Comparison of ENCODE assay signal across 12 cellular contexts in the genomic region with DNA sequence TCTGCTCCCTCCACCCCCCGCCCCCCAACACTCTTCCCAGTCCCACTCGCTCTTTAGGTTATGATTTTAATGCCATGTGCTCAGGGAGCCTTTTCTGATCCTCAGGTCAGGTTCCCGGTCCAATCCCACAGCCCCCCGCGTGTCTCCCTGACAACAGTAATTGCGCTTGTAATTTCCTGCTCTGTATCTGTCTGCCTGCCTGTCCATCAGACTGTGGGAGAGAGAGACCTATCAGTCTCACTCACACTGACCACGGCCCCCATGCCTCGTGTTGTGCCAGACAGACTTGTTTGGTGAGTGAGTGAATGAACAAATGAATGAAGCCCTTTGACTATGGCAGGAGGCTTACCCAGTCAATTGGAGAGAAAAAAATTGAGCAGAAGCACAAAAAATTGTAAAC. TPM values are rescaled to one million over a fixed set of nuclear protein-coding genes. Genes with fewer than 3 reads are reported as not detected.
DNase-seq lines count a peak whose midpoint lies in the region; ATAC-seq and TF ChIP-seq lines count a peak whose summit lies in the region.
"Had no signal": no experiment of that assay in that cellular context is flagged by ENCODE, and none has a peak within 500 bp of the region (broad histone marks: within the 10 kb centered on the region; RNA-seq: fewer than 3 reads in every experiment).

No MANE protein-coding gene starts in this region.

- H3K4me1 ChIP-seq in duodenal mucosa (ENCODE audit: control insufficient read depth in 1 of 2, insufficient read depth in 2 of 2, low read length in 2 of 2) (peaks cover 76 to 85% of the 10 kb centered on the region in 2 donors), smooth muscle cell (ENCODE audit: low read depth) (peaks cover 19% of the 10 kb centered on the region), OCI-LY7 (ENCODE audit: insufficient read depth, low read length, poor library complexity, severe bottlenecking) (peaks cover 43% of the 10 kb centered on the region)

- H2AFZ ChIP-seq in smooth muscle cell (ENCODE audit: low read depth) (no peak overlapping the region), OCI-LY7 (ENCODE audit: low read length) (no peak overlapping the region)

- peaks cover 93% of the 10 kb centered on the region for H3K79me2 ChIP-seq in smooth muscle cell (ENCODE audit: low read depth)
- no peaks in the 10 kb centered on the region; the same call in 1 of the 2 replicates for H3K79me2 ChIP-seq in OCI-LY7 (ENCODE audit: insufficient read depth, low read depth, low read length)

- CTCF ChIA-PET in OCI-LY7 (lab: Charles Lee; ENCODE audit: unreplicated experiment), result no interaction called here

- no TSS peak for BruUV-seq in OCI-LY7 (replicated peaks; lab: Mats Ljungman, UMichigan)

- H3K4me3 ChIP-seq in duodenal mucosa (ENCODE audit: low read depth in 1 of 2, low read length in 2 of 2), result no peak overlapping the region
- H3K4me3 ChIP-seq in smooth muscle cell, result no peak overlapping the region
- H3K4me3 ChIP-seq in OCI-LY7 (ENCODE audit: low read depth, low read length, poor library complexity, severe bottlenecking), result no peak overlapping the region
- H3K4me3 ChIP-seq: psoas muscle, SK-N-MC had no signal

- H3K4me2 ChIP-seq in smooth muscle cell (peak overlapping the region; percentile 99), OCI-LY7 (ENCODE audit: low read length) (no peak overlapping the region)

- no peak overlapping the region for H3K9ac ChIP-seq in duodenal mucosa (ENCODE audit: low read depth in 1 of 2, low read length in 2 of 2)
- no peak overlapping the region for H3K9ac ChIP-seq in smooth muscle cell (ENCODE audit: low read depth)

- H3F3A ChIP-seq in smooth muscle cell (ENCODE audit: low read depth), result peaks cover 11% of the 10 kb centered on the region

- H4K20me1 ChIP-seq in smooth muscle cell (ENCODE audit: low read depth), result peaks cover 88% of the 10 kb centered on the region
- 0 out of 2 replicates have a peak, but pooled peaks cover 5% of the 10 kb centered on the region for H4K20me1 ChIP-seq in OCI-LY7 (ENCODE audit: insufficient read depth, low read length)

- ATAC-seq in HG03025 (IDR thresholded peaks at IDR 0.05; ENCODE audit: low FRiP score, unreplicated experiment), result no peak
- ATAC-seq: psoas muscle had no signal

- H3K9me3 ChIP-seq in duodenal mucosa (ENCODE audit: control insufficient read depth in 1 of 2, low read length in 2 of 2) (no peaks in the 10 kb centered on the region), smooth muscle cell (replicated peaks; ENCODE audit: low read depth) (no peaks in the 10 kb centered on the region), OCI-LY7 (ENCODE audit: low read length) (no peaks in the 10 kb centered on the region)
- H3K9me3 ChIP-seq: psoas muscle had no signal

- H3K27ac ChIP-seq in duodenal mucosa (ENCODE audit: low read depth, low read length) (peak overlapping the region; percentile 1), smooth muscle cell (ENCODE audit: low read depth) (peak overlapping the region; percentile 55), OCI-LY7 (ENCODE audit: low read depth, low read length, poor library complexity, severe bottlenecking) (no peak overlapping the region)
- H3K27ac ChIP-seq: HL-60, SK-N-MC had no signal

- H3K36me3 ChIP-seq in duodenal mucosa (ENCODE audit: control insufficient read depth in 1 of 2, insufficient read depth in 2 of 2, low read length in 2 of 2) (no peaks in the 10 kb centered on the region), smooth muscle cell (ENCODE audit: low read depth) (no peaks in the 10 kb centered on the region), OCI-LY7 (ENCODE audit: insufficient read depth, low read length) (no peaks in the 10 kb centered on the region)

- H3K9me2 ChIP-seq in OCI-LY7 (ENCODE audit: insufficient read depth, low read length), result no peaks in the 10 kb centered on the region

- WGBS in smooth muscle cell (ENCODE audit: low lambda C conversion rate), result 55% methylated on average over 8 of the region's 8 CpGs

- peak; percentile 65 for DNase-seq in NCI-H748 (lab: John Stamatoyannopoulos, UW; ENCODE audit: unreplicated experiment)
- DNase-seq in NCI-H748 treated with DMSO at 0.1 percent for 48 hours (lab: John Stamatoyannopoulos, UW), result no peak
- DNase-seq in NCI-H1930 (lab: John Stamatoyannopoulos, UW), result peak; percentile 18 to 25
- DNase-seq in smooth muscle cell (lab: John Stamatoyannopoulos, UW; ENCODE audit: unreplicated experiment), result no peak
- no peak for DNase-seq in superior temporal gyrus (ENCODE audit: extremely low spot score)
- no peak for DNase-seq in OCI-LY7 (ENCODE audit: low spot score)
- DNase-seq: ACHN had no signal

- intact Hi-C loops in OCI-LY7 (cut with micrococcal nuclease; ENCODE audit: unreplicated experiment), result no loop called here

- H3K27me3 ChIP-seq in duodenal mucosa (ENCODE audit: control insufficient read depth in 1 of 2, insufficient read depth in 2 of 2, low read length in 2 of 2) (no peaks in the 10 kb centered on the region), smooth muscle cell (ENCODE audit: low read depth) (no peaks in the 10 kb centered on the region)

- TF ChIP-seq CTCF in smooth muscle cell (IDR thresholded peaks at IDR 0.05; ENCODE audit: borderline replicate concordance, insufficient read depth, poor library complexity, severe bottlenecking) (no peak), OCI-LY7 (conservative IDR thresholded peaks at IDR 0.05; ENCODE audit: low read length) (no peak)

- POLR2A ChIA-PET in OCI-LY7 (lab: Charles Lee), result no interaction called here

RNA-seq across cellular contexts. Expression of gene ECE1, which starts 50.8 kb away (rescaled TPM):
- total RNA-seq in smooth muscle cell (63.8 and 129 TPM in 2 replicates), OCI-LY7 (2022) (25.3 and 32.8 TPM in 2 replicates)
- polyA plus RNA-seq in smooth muscle cell, result 101 and 108 TPM in 2 replicates
- total RNA-seq in OCI-LY7 (2014; rRNA removed; shearing (Covaris generic)), result 13.5 and 20.0 TPM in 2 replicates

Comparison
In these comparisons a context has a peak if more than half of its experiments do, and no peak if none do; other contexts are left out.
1. DNase-seq: peak in NCI-H748 (single experiment) and NCI-H1930 (2 of 2); none in NCI-H748 treated with DMSO at 0.1 percent for 48 hours (single experiment), smooth muscle cell (single experiment), superior temporal gyrus (single experiment) and OCI-LY7 (single experiment).